Comparison of ENCODE assay signal across 8 cellular contexts in genomic region chr15:90994417-90995311, GRCh38. TPM values are rescaled to one million over a fixed set of nuclear protein-coding genes. Genes with fewer than 3 reads are reported as not detected.
A peak's percentile ranks its signal among the peaks of the same experiment; 100 is the strongest.
DNase-seq lines count a peak whose midpoint lies in the region; ATAC-seq lines count a peak whose summit lies in the region.

PRC1 (minus strand) TSS chr15:90994535; CDS start chr15:90994417, 118 bp downstream.

- H3K9ac ChIP-seq in BLaER1 treated with 17β-estradiol and CSF1 and Interleukin-3, amounts not matched to agents 10 nM and 100 nM = peak within 1 kb of the TSS; percentile 91 to 99 (median 96)

- ATAC-seq in GM19351 (IDR thresholded peaks at IDR 0.05; ENCODE audit: unreplicated experiment) (peak; percentile 93), HG03521 (IDR thresholded peaks at IDR 0.05; ENCODE audit: unreplicated experiment) (peak; percentile 96), left lobe of liver (peak; percentile 99)

- peaks cover 0 to 14% (median 3%) of the 10 kb centered on the region in 11 experiments; a peak in 8 of 22 replicates for H4K20me1 ChIP-seq in BLaER1 treated with 17β-estradiol and CSF1 and Interleukin-3, amounts not matched to agents 10 nM and 100 nM

- peak within 1 kb of the TSS; percentile 66 to 98 (median 95) for H3K27ac ChIP-seq in BLaER1 treated with 17β-estradiol and CSF1 and Interleukin-3, amounts not matched to agents 10 nM and 100 nM

- H3K9me3 ChIP-seq in BLaER1 treated with 17β-estradiol and CSF1 and Interleukin-3, amounts not matched to agents 10 nM and 100 nM (replicated peaks in 1 of 11) = no peaks in the 10 kb centered on the region

- peak within 1 kb of the TSS; percentile 85 to 100 (median 95) for H3K4me3 ChIP-seq in BLaER1 treated with 17β-estradiol and CSF1 and Interleukin-3, amounts not matched to agents 10 nM and 100 nM

- H3K27me3 ChIP-seq in BLaER1 treated with 17β-estradiol and CSF1 and Interleukin-3, amounts not matched to agents 10 nM and 100 nM = no peaks in the 10 kb centered on the region

- H3K4me1 ChIP-seq in BLaER1 treated with 17β-estradiol and CSF1 and Interleukin-3, amounts not matched to agents 10 nM and 100 nM = peaks cover 22 to 38% (median 32%) of the 10 kb centered on the region in 10 experiments; a peak in 19 of 20 replicates

- H3K4me2 ChIP-seq in BLaER1 treated with 17β-estradiol and CSF1 and Interleukin-3, amounts not matched to agents 10 nM and 100 nM = peak within 1 kb of the TSS; percentile 74 to 92 (median 85)

- H3K36me3 ChIP-seq in BLaER1 treated with 17β-estradiol and CSF1 and Interleukin-3, amounts not matched to agents 10 nM and 100 nM = peaks cover 26 to 34% (median 29%) of the 10 kb centered on the region in 11 experiments

- DNase-seq in NCI-H748 (lab: John Stamatoyannopoulos, UW; ENCODE audit: unreplicated experiment) (peak; percentile 97), dedifferentiated amniotic fluid mesenchymal stem cell (ENCODE audit: extremely low spot score) (peak; percentile 97), left lobe of liver (ENCODE audit: low spot score) (peak; percentile 98)
- peak; percentile 97 for DNase-seq in activated CD4-positive, alpha-beta T cell treated with anti-CD3 and anti-CD28 coated beads, Interleukin-2, amount 50 U/mL, for 1 hour
- DNase-seq in stimulated activated CD4-positive, alpha-beta T cell treated with anti-CD3 and anti-CD28 coated beads, Interleukin-2, amount 100 ng/mL, for 4 hours (ENCODE audit: low read depth) = peak; percentile 95

RNA-seq across cellular contexts. Expression of gene PRC1, which starts in this region (rescaled TPM):
- total RNA-seq in left lobe of liver = 1.2 TPM

Comparison
In these comparisons a context has a peak if more than half of its experiments do, and no peak if none do; other contexts are left out.
1. Peak in every context shown above with its lines: DNase-seq, ATAC-seq, H3K4me3 ChIP-seq and H3K27ac ChIP-seq.